In genomic region chr15:75692311-75692710, GRCh38 we compare ENCODE assay signal across 4 cellular contexts. TPM values are rescaled to one million over a fixed set of nuclear protein-coding genes. Genes with fewer than 3 reads are reported as not detected.
"Had no signal": no experiment of that assay in that cellular context is flagged by ENCODE, and none has a peak within 500 bp of the region (broad histone marks: within the 10 kb centered on the region; RNA-seq: fewer than 3 reads in every experiment).

No MANE protein-coding gene starts in this region.

RNA-seq across cellular contexts. Expression of gene CSPG4, which starts 20.3 kb away (rescaled TPM):
- total RNA-seq: activated CD4-positive, alpha-beta memory T cell treated with anti-CD3 and anti-CD28 coated beads, Interleukin-2, amount 10 ng/mL, durations not matched to agents 7 days and 5 days; activated CD4-positive, alpha-beta T cell treated with anti-CD3 and anti-CD28 coated beads, Interleukin-2, amount 10 ng/mL, durations not matched to agents 7 days and 5 days; activated naive CD8-positive, alpha-beta T cell treated with anti-CD3 and anti-CD28 coated beads, Interleukin-2, amount 10 ng/mL, durations not matched to agents 7 days and 5 days; T-helper 1 cell treated with Interleukin-12 subunit alpha and Interleukin-12 subunit beta and Interleukin-4 antibody, amounts not matched to agents 30 ng/mL and 1 ng/mL, for 36 hours had no signal
